Comparison of ENCODE assay signal across 1 cellular context in the genomic region with DNA sequence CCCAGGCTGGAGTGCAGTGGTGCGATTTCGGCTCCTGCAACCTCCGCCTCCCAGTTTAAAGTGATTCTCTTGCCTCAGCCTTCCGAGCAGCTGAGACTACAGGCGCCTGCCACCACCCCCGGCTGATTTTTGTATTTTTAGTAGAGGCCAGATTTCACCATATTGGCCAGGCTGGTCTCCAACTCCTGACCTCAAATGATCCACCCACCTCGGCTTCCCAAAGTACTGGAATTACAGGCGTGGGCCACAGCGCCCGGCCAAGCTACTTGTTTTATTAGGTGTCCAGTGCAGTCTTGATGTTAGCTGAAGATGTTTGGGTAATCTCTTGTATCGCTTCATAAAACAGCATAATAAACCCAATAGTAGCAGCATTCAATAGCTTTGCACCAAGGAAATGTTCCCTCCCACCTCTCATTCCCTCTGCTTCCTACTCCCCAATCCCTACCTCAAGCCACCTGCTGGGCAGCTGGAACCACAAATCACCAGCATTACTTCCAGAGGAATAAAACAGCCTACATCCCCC.
TF ChIP-seq lines count a peak whose summit lies in the region.

No MANE protein-coding gene starts in this region.

TF ChIP-seq in HepG2, 621 proteins besides CTCF, POLR2A, EP300 and RAD21:
- TF ChIP-seq, protein P1, sequence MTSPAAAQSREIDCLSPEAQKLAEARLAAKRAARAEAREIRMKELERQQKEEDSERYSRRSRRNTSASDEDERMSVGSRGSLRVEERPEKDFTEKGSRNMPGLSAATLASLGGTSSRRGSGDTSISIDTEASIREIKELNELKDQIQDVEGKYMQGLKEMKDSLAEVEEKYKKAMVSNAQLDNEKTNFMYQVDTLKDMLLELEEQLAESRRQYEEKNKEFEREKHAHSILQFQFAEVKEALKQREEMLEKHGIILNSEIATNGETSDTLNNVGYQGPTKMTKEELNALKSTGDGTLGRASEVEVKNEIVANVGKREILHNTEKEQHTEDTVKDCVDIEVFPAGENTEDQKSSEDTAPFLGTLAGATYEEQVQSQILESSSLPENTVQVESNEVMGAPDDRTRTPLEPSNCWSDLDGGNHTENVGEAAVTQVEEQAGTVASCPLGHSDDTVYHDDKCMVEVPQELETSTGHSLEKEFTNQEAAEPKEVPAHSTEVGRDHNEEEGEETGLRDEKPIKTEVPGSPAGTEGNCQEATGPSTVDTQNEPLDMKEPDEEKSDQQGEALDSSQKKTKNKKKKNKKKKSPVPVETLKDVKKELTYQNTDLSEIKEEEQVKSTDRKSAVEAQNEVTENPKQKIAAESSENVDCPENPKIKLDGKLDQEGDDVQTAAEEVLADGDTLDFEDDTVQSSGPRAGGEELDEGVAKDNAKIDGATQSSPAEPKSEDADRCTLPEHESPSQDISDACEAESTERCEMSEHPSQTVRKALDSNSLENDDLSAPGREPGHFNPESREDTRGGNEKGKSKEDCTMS (CRISPR knock-in tag; conservative IDR thresholded peaks at IDR 0.05): no peak
- TF ChIP-seq NAIF1 (CRISPR knock-in tag; IDR thresholded peaks at IDR 0.05; ENCODE audit: borderline replicate concordance): no peak
- no peak for TF ChIP-seq POLR2G (IDR thresholded peaks at IDR 0.05; ENCODE audit: low read depth, low read length)
- TF ChIP-seq RFX1 (IDR thresholded peaks at IDR 0.05): no peak
